13 cellular contexts compared by ENCODE assay signal in genomic region chr11:127627629-127628462, GRCh38.
DNase-seq lines count a peak whose midpoint lies in the region; ATAC-seq, FAIRE-seq and TF ChIP-seq lines count a peak whose summit lies in the region.
"Had no signal": no experiment of that assay in that cellular context is flagged by ENCODE, and none has a peak within 500 bp of the region (broad histone marks: within the 10 kb centered on the region; RNA-seq: fewer than 3 reads in every experiment).

No MANE protein-coding gene starts in this region.

- no peaks in the 10 kb centered on the region for H3K27me3 ChIP-seq in SJCRH30
- H3K27me3 ChIP-seq: BE2C, sigmoid colon had no signal

- peak; percentile 81 for DNase-seq in DMS79 (lab: John Stamatoyannopoulos, UW)
- peak; percentile 74 to 83 for DNase-seq in NCI-H1930 (lab: John Stamatoyannopoulos, UW)
- peak; percentile 5 to 28 for DNase-seq in SJCRH30
- DNase-seq in mucosa of descending colon: peak; percentile 64 to 82 (median 73)
- no peak for DNase-seq in activated effector memory CD4-positive, alpha-beta T cell treated with anti-CD3 and anti-CD28 coated beads, Interleukin-2, amount 50 U/mL, for 16 hours
- DNase-seq in SKM-1 (lab: John Stamatoyannopoulos, UW; ENCODE audit: unreplicated experiment): no peak
- no peak for DNase-seq in GM10266 (ENCODE audit: extremely low spot score)
- no peak for DNase-seq in D721Med (ENCODE audit: insufficient read length, low spot score)
- DNase-seq: BE2C, sigmoid colon had no signal

- intact Hi-C loops in mucosa of descending colon (cut with DNase I, micrococcal nuclease): no loop called here

- TF ChIP-seq CTCF in mucosa of descending colon (IDR thresholded peaks at IDR 0.05): no peak
- TF ChIP-seq CTCF in GM10266 (IDR thresholded peaks at IDR 0.05; ENCODE audit: control insufficient read depth, insufficient read depth, low read depth, missing control alignments): no peak
- TF ChIP-seq CTCF in D721Med (IDR thresholded peaks at IDR 0.05; ENCODE audit: insufficient read depth, missing control alignments): no peak

- H3K4me3 ChIP-seq in SJCRH30 (no peak overlapping the region), mucosa of descending colon (no peak overlapping the region)
- H3K4me3 ChIP-seq: sigmoid colon had no signal

- H3K4me1 ChIP-seq in SJCRH30 (no peaks in the 10 kb centered on the region; the same call in 1 of the 2 replicates), mucosa of descending colon (ENCODE audit: low read depth) (peaks cover 7% of the 10 kb centered on the region)
- H3K4me1 ChIP-seq: BE2C had no signal

- peak; percentile 98 for ATAC-seq in mucosa of descending colon
- ATAC-seq: HCT116, Panc1 had no signal

- FAIRE-seq in D721Med (lab: Jason Lieb, UNC): no peak

- H3K9me3 ChIP-seq in SJCRH30 (replicated peaks) (no peaks in the 10 kb centered on the region), mucosa of descending colon (no peaks in the 10 kb centered on the region)
- H3K9me3 ChIP-seq: BE2C, sigmoid colon had no signal

- no peak overlapping the region for H3K27ac ChIP-seq in SJCRH30
- H3K27ac ChIP-seq: epithelial cell of prostate, sigmoid colon had no signal

- H3K36me3 ChIP-seq in SJCRH30 (no peaks in the 10 kb centered on the region), mucosa of descending colon (ENCODE audit: low read depth) (no peaks in the 10 kb centered on the region)
- H3K36me3 ChIP-seq: BE2C, sigmoid colon had no signal

Comparison
In these comparisons a context has a peak if more than half of its experiments do, and no peak if none do; other contexts are left out.
1. DNase-seq: peak in DMS79 (single experiment), NCI-H1930 (2 of 2), SJCRH30 (2 of 2) and mucosa of descending colon (3 of 3); none in activated effector memory CD4-positive, alpha-beta T cell treated with anti-CD3 and anti-CD28 coated beads, Interleukin-2, amount 50 U/mL, for 16 hours (single experiment), SKM-1 (single experiment), GM10266 (single experiment) and D721Med (single experiment).